32 cellular contexts compared by ENCODE assay signal in genomic region chr3:127284258-127284657, GRCh38. TPM values are rescaled to one million over a fixed set of nuclear protein-coding genes. Genes with fewer than 3 reads are reported as not detected.
"Had no signal": no experiment of that assay in that cellular context is flagged by ENCODE, and none has a peak within 500 bp of the region (broad histone marks: within the 10 kb centered on the region; RNA-seq: fewer than 3 reads in every experiment).

No MANE protein-coding gene starts in this region.

- H3K9me3 ChIP-seq: stomach, suprapubic skin, testis, thoracic aorta, thyroid gland, tibial artery, tibial nerve, transverse colon, upper lobe of left lung, upper lobe of right lung, uterus, vagina had no signal

- H3K4me1 Mint-ChIP-seq: stimulated activated naive B cell treated with anti-CD40 and anti-IgM and Interleukin-4, amounts not matched to agents 10 μg/mL and 1 μg/mL and 100 μg/mL, for 72 hours; stimulated activated naive CD8-positive, alpha-beta T cell treated with anti-CD3 and anti-CD28 coated beads, Interleukin-15, amount 100 ng/mL, for 72 hours had no signal

- H3K36me3 ChIP-seq: stomach, suprapubic skin, thoracic aorta, thyroid gland, tibial artery, tibial nerve, transverse colon, upper lobe of left lung, upper lobe of right lung, uterus, vagina had no signal

- H3K27ac ChIP-seq: stomach, suprapubic skin, testis, thoracic aorta, thyroid gland, tibial artery, tibial nerve, transverse colon, upper lobe of left lung, upper lobe of right lung, uterus, vagina had no signal

- H3K27ac Mint-ChIP-seq: stimulated activated effector memory CD8-positive, alpha-beta T cell treated with anti-CD3 and anti-CD28 coated beads, Interleukin-12 subunit alpha, Interleukin-12 subunit beta, amount 100 ng/mL, for 72 hours; stimulated activated memory B cell treated with anti-CD40 and anti-IgM and Interleukin-4, amounts not matched to agents 10 μg/mL and 1 μg/mL and 100 μg/mL, for 72 hours; stimulated activated naive B cell treated with anti-CD40 and anti-IgM and Interleukin-4, amounts not matched to agents 10 μg/mL and 1 μg/mL and 100 μg/mL, for 72 hours; stimulated activated naive CD8-positive, alpha-beta T cell treated with anti-CD3 and anti-CD28 coated beads, Interleukin-15, amount 100 ng/mL, for 72 hours; stimulated activated naive CD8-positive, alpha-beta T cell treated with anti-CD3 and anti-CD28 coated beads, Interleukin-15, Interleukin-2, amounts not matched to agents 100 ng/mL and 50 ng/mL, for 24 hours; type B pancreatic cell had no signal

- H3K27me3 ChIP-seq: suprapubic skin, testis, thyroid gland, tibial artery, tibial nerve, transverse colon, upper lobe of left lung, upper lobe of right lung, uterus, vagina had no signal

- DNase-seq: stimulated activated CD4-positive, alpha-beta T cell treated with anti-CD3 and anti-CD28 coated beads, Interleukin-2, amount 100 ng/mL, for 48 hours; stimulated activated CD4-positive, alpha-beta T cell treated with anti-CD3 and anti-CD28 coated beads, Interleukin-4, amount 100 ng/mL, for 1 hour; stimulated activated CD4-positive, alpha-beta T cell treated with anti-CD3 and anti-CD28 coated beads, Interleukin-4, amount 100 ng/mL, for 24 hours; stimulated activated CD4-positive, alpha-beta T cell treated with anti-CD3 and anti-CD28 coated beads, Interleukin-4, amount 100 ng/mL, for 4 hours; stimulated activated CD8-positive, alpha-beta memory T cell treated with anti-CD3 and anti-CD28 coated beads, Interleukin-4, amount 100 ng/mL, for 48 hours; stimulated activated naive B cell treated with anti-CD40 and anti-IgM and Interleukin-4, amounts not matched to agents 10 μg/mL and 1 μg/mL and 100 μg/mL, for 72 hours; stimulated activated naive CD4-positive, alpha-beta T cell; stimulated activated naive CD4-positive, alpha-beta T cell treated with Interleukin-2 at 50 U/mL for 16 hours; stimulated activated naive CD8-positive, alpha-beta T cell treated with anti-CD3 and anti-CD28 coated beads, Interleukin-15, amount 100 ng/mL, for 72 hours; stimulated activated naive CD8-positive, alpha-beta T cell treated with anti-CD3 and anti-CD28 coated beads, Interleukin-15, Interleukin-2, amounts not matched to agents 100 U/mL and 50 U/mL, for 24 hours; stomach; substantia nigra; testis; thyroid gland; tibial artery; transverse colon; trophoblast cell; upper lobe of right lung; uterus had no signal

- ATAC-seq: stimulated activated effector memory CD8-positive, alpha-beta T cell treated with anti-CD3 and anti-CD28 coated beads, Interleukin-12 subunit alpha, Interleukin-12 subunit beta, amount 100 ng/mL, for 72 hours; stimulated activated memory B cell treated with anti-CD40 and anti-IgM and Interleukin-4, amounts not matched to agents 10 μg/mL and 1 μg/mL and 100 μg/mL, for 72 hours; stimulated activated naive B cell treated with anti-CD40 and anti-IgM and Interleukin-4, amounts not matched to agents 10 μg/mL and 1 μg/mL and 100 μg/mL, for 72 hours; stimulated activated naive CD8-positive, alpha-beta T cell treated with anti-CD3 and anti-CD28 coated beads, Interleukin-15, amount 100 ng/mL, for 72 hours; stimulated activated naive CD8-positive, alpha-beta T cell treated with anti-CD3 and anti-CD28 coated beads, Interleukin-15, Interleukin-2, amounts not matched to agents 100 U/mL and 50 U/mL, for 24 hours; upper lobe of right lung had no signal

- H3K4me3 Mint-ChIP-seq: stimulated activated effector memory CD8-positive, alpha-beta T cell treated with anti-CD3 and anti-CD28 coated beads, Interleukin-12 subunit alpha, Interleukin-12 subunit beta, amount 100 ng/mL, for 72 hours; stimulated activated memory B cell treated with anti-CD40 and anti-IgM and Interleukin-4, amounts not matched to agents 10 μg/mL and 1 μg/mL and 100 μg/mL, for 72 hours; stimulated activated naive B cell treated with anti-CD40 and anti-IgM and Interleukin-4, amounts not matched to agents 10 μg/mL and 1 μg/mL and 100 μg/mL, for 72 hours; stimulated activated naive CD8-positive, alpha-beta T cell treated with anti-CD3 and anti-CD28 coated beads, Interleukin-15, amount 100 ng/mL, for 72 hours; stimulated activated naive CD8-positive, alpha-beta T cell treated with anti-CD3 and anti-CD28 coated beads, Interleukin-15, Interleukin-2, amounts not matched to agents 100 ng/mL and 50 ng/mL, for 24 hours; type B pancreatic cell had no signal

- H3K4me1 ChIP-seq: stomach, suprapubic skin, testis, thyroid gland, tibial artery, tibial nerve, transverse colon, upper lobe of right lung, uterus, vagina had no signal

- H3K36me3 Mint-ChIP-seq: stimulated activated effector memory CD8-positive, alpha-beta T cell treated with anti-CD3 and anti-CD28 coated beads, Interleukin-12 subunit alpha, Interleukin-12 subunit beta, amount 100 ng/mL, for 72 hours; stimulated activated memory B cell treated with anti-CD40 and anti-IgM and Interleukin-4, amounts not matched to agents 10 μg/mL and 1 μg/mL and 100 μg/mL, for 72 hours; type B pancreatic cell had no signal

- H3K4me3 ChIP-seq: stomach, suprapubic skin, testis, thoracic aorta, thyroid gland, tibial artery, tibial nerve, transverse colon, upper lobe of left lung, upper lobe of right lung, uterus, vagina had no signal

RNA-seq across cellular contexts. Expression of gene PRR20G, which starts 3.6 kb away (rescaled TPM):
- total RNA-seq: stomach, subcutaneous adipose tissue, suprapubic skin, temporal lobe, thoracic aorta, thyroid gland, tibial nerve, transverse colon, upper lobe of left lung, upper lobe of right lung, ureter, urinary bladder, uterus, vagina had no signal
- polyA plus RNA-seq: stomach, urinary bladder had no signal
